ENCODE assay signal across 7 cellular contexts in genomic region chr2:238765590-238765989, GRCh38.
"Had no signal": no experiment of that assay in that cellular context is flagged by ENCODE, and none has a peak within 500 bp of the region (broad histone marks: within the 10 kb centered on the region; RNA-seq: fewer than 3 reads in every experiment).

No MANE protein-coding gene starts in this region.

- H3K4me3 ChIP-seq: GM23248, HAP-1 had no signal

- H3K4me1 ChIP-seq: HAP-1 had no signal

- ATAC-seq: HCT116 had no signal

- H2AFZ ChIP-seq: GM23248 had no signal

- H3K27ac ChIP-seq: GM23248, HL-60 had no signal

- DNase-seq: GM23248, GOT3, H7, HFFc6 had no signal

- H3K9me3 ChIP-seq: HAP-1 had no signal

- H3K9ac ChIP-seq: GM23248 had no signal

- H3K36me3 ChIP-seq: HAP-1 had no signal
